Comparison of ENCODE assay signal across 30 cellular contexts in the genomic region with DNA sequence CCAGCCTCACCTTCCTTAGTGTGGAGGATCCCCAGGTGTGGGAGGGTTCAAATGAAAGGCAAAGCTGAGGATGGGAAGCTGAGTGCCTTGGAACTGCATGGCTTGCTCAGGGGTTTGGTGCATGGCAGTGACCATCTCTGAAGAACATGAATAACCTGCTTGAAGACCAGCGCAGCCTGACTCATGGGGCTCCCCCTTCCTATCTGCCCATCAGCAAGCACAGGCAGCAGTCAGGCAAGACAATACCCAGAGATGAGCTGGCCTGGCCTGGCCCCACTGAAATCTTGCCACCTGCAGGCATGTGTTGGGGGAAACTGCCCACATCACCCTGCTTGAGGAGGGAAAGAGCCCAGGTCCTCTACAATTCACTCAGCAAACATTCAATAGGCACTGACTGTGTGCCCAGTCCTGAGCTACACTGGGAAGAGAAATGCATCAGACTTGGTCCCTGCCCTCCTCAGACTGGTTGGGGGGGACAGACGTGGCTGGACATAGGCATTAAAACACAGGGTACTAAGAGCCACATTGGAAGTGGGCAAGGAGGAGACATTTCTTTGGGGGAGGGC.
DNase-seq lines count a peak whose midpoint lies in the region; ATAC-seq, FAIRE-seq and TF ChIP-seq lines count a peak whose summit lies in the region.
"Had no signal": no experiment of that assay in that cellular context is flagged by ENCODE, and none has a peak within 500 bp of the region (broad histone marks: within the 10 kb centered on the region; RNA-seq: fewer than 3 reads in every experiment).

No MANE protein-coding gene starts in this region.

- H3K56ac ChIP-seq in H9 (ENCODE audit: insufficient read length, low read depth, low read length) = no peak overlapping the region

- H3K9ac ChIP-seq in H9 (ENCODE audit: extremely low read depth, insufficient read length, low read length) (no peak overlapping the region), GM12878 (ENCODE audit: control insufficient read depth, insufficient read depth, low read length) (no peak overlapping the region)
- H3K9ac ChIP-seq: KMS-11 had no signal

- H3K27ac ChIP-seq in H9 (ENCODE audit: insufficient read length, low read depth, low read length) = no peak overlapping the region
- no peak overlapping the region for H3K27ac ChIP-seq in GM12878 (ENCODE audit: control insufficient read depth, insufficient read depth)
- H3K27ac ChIP-seq: body of pancreas, gastrocnemius medialis, HL-60, KMS-11 had no signal

- H3K36me3 ChIP-seq in GM12878 (ENCODE audit: control insufficient read depth in 2 of 2, insufficient read depth in 2 of 2, low read length in 1 of 2) (no peaks in the 10 kb centered on the region), MG63 (no peaks in the 10 kb centered on the region)
- H3K36me3 ChIP-seq: BE2C, gastrocnemius medialis, HAP-1 had no signal

- ATAC-seq in GM12878 = peak; percentile 64
- ATAC-seq: body of pancreas, gastrocnemius medialis, left cardiac atrium had no signal

- H3K79me2 ChIP-seq in H9 (ENCODE audit: insufficient read depth, low read length) (no peaks in the 10 kb centered on the region), GM12878 (ENCODE audit: control insufficient read depth, insufficient read depth, low read length) (no peaks in the 10 kb centered on the region)

- SMC1A ChIA-PET in GM12878 (lab: Charles Lee; ENCODE audit: uncharacterized antibody, unreplicated experiment) = interaction anchor here (1.2 to 1.6 kb wide), 3 partner anchors 10 to 44 kb away, joined by 3 to 5 read pairs (median 4); no protein-coding TSS in a partner anchor

- H3K4me2 ChIP-seq in H9 (ENCODE audit: insufficient read depth, insufficient read length, low read length) (no peak overlapping the region), GM12878 (ENCODE audit: control insufficient read depth, insufficient read depth) (no peak overlapping the region)
- H3K4me2 ChIP-seq: KMS-11 had no signal

- peak overlapping the region in 2 of 3 experiments; percentile 25 to 29; a peak in 3 of 7 replicates for H3K27ac Mint-ChIP-seq in H9
- H3K27ac Mint-ChIP-seq: activated T-helper 2 cell treated with anti-CD3 and anti-CD28 coated beads, Interferon-gamma antibody, Interleukin-2, Interleukin-4, amounts not matched to agents 10 μg/mL and 5 μg/mL and 100 μg/mL, durations not matched to agents 14 hours and 24 hours and 36 hours; nephron; T-helper 1 cell treated with Interleukin-12 subunit alpha and Interleukin-12 subunit beta and Interleukin-4 antibody, amounts not matched to agents 30 μg/mL and 1 μg/mL, for 36 hours had no signal

- H3K4me3 ChIP-seq in GM12878 = no peak overlapping the region
- H3K4me3 ChIP-seq in MG63 = no peak overlapping the region
- H3K4me3 ChIP-seq: body of pancreas, gastrocnemius medialis, HAP-1 had no signal

- H2BK5ac ChIP-seq in H9 (ENCODE audit: insufficient read length, low read length) = no peak overlapping the region

- no peaks in the 10 kb centered on the region; a peak in 1 of 5 replicates for H3K9me3 Mint-ChIP-seq in H9
- H3K9me3 Mint-ChIP-seq: activated T-helper 2 cell treated with anti-CD3 and anti-CD28 coated beads, Interferon-gamma antibody, Interleukin-2, Interleukin-4, amounts not matched to agents 10 μg/mL and 5 μg/mL and 100 μg/mL, durations not matched to agents 14 hours and 24 hours and 36 hours; T-helper 1 cell treated with Interleukin-12 subunit alpha and Interleukin-12 subunit beta and Interleukin-4 antibody, amounts not matched to agents 30 μg/mL and 1 μg/mL, for 36 hours had no signal

- no peak overlapping the region for H2BK20ac ChIP-seq in H9 (ENCODE audit: low read depth, low read length, poor library complexity, severe bottlenecking)

- no peak overlapping the region for H3K23ac ChIP-seq in H9 (ENCODE audit: insufficient read length, low read depth, low read length)

- WGBS in H9 (ENCODE audit: extremely low coverage, insufficient read length, low lambda C conversion rate) = no CpG with 5 or more reads among the region's 2 CpGs
- 0% methylated on average over 2 of the region's 2 CpGs for WGBS in GM12878 (ENCODE audit: insufficient coverage, insufficient replicate concordance, low lambda C conversion rate, missing lambda C conversion rate)

- no peak for TF ChIP-seq RAD21 in GM12878 (IDR thresholded peaks at IDR 0.05; ENCODE audit: insufficient read depth, low read depth, low read length)

- H4K5ac ChIP-seq in H9 (ENCODE audit: insufficient read length, low read depth, low read length) = no peak overlapping the region

- H2BK15ac ChIP-seq in H9 (ENCODE audit: low read depth, low read length) = no peak overlapping the region

- no peak for TF ChIP-seq EP300 in GM12878 (IDR thresholded peaks at IDR 0.05; ENCODE audit: borderline replicate concordance in 1 of 2, control insufficient read depth in 1 of 2, low read depth in 2 of 2, low read length in 2 of 2)

- H3K4me1 Mint-ChIP-seq in H9 = peaks cover 10 to 22% of the 10 kb centered on the region in 2 experiments

- intact Hi-C loops in GM12878 (cut with micrococcal nuclease; ENCODE audit: unreplicated experiment) = no loop called here

- no peak overlapping the region for H4K8ac ChIP-seq in H9 (replicated peaks; ENCODE audit: insufficient read length, low read depth, low read length)

- RAD21 ChIA-PET in GM12878 (lab: Charles Lee; ENCODE audit: unreplicated experiment) = no interaction called here

- H3K18ac ChIP-seq in H9 (ENCODE audit: insufficient read length, low read depth, low read length) = no peak overlapping the region

- TF ChIP-seq CTCF in H9 (conservative IDR thresholded peaks at IDR 0.05) (no peak), GM12878 (IDR thresholded peaks at IDR 0.05 in 2 of 3, conservative IDR thresholded peaks at IDR 0.05 in 1 of 3; ENCODE audit: control insufficient read depth in 2 of 3, extremely low read depth in 1 of 3, insufficient read depth in 1 of 3, low read depth in 3 of 3, low read length in 3 of 3) (no peak)

- TF ChIP-seq POLR2A in GM12878 (IDR thresholded peaks at IDR 0.05; ENCODE audit: low read depth, low read length) = no peak

- H3K9me3 ChIP-seq in H9 (ENCODE audit: control insufficient read depth, low read depth, low read length) (no peaks in the 10 kb centered on the region), GM12878 (replicated peaks; ENCODE audit: control insufficient read depth, insufficient read depth, low read length) (no peaks in the 10 kb centered on the region), MG63 (no peaks in the 10 kb centered on the region)
- H3K9me3 ChIP-seq: BE2C, body of pancreas, gastrocnemius medialis, HAP-1 had no signal

- H2BK120ac ChIP-seq in H9 (ENCODE audit: low read depth, low read length, poor library complexity, severe bottlenecking) = no peak overlapping the region

- DNase-seq in Daoy (ENCODE audit: low read depth) (peak; percentile 31), H9 (no peak), GM12878 (ENCODE audit: low read depth, low spot score) (no peak), kidney glomerular epithelial cell (lab: John Stamatoyannopoulos, UW) (peak; percentile 5), MG63 (no peak), Kasumi-1 (lab: John Stamatoyannopoulos, UW) (no peak), CD1c-positive myeloid dendritic cell (ENCODE audit: extremely low spot score) (no peak)
- DNase-seq in activated T-cell treated with anti-CD3 and anti-CD28 coated beads, Interleukin-2, amount 50 U/mL, for 1 hour = no peak
- DNase-seq: activated CD4-positive, alpha-beta T cell treated with anti-CD3 and anti-CD28 coated beads, Interleukin-2, amount 50 U/mL, for 48 hours; activated naive CD4-positive, alpha-beta T cell treated with anti-CD3 and anti-CD28 coated beads, Interleukin-2, amount 50 U/mL, for 16 hours; BE2C; body of pancreas; cerebellar nuclear complex; gastrocnemius medialis; left cardiac atrium; NCI-H1436; NCI-H446; NCI-H82; stimulated activated CD4-positive, alpha-beta T cell treated with anti-CD3 and anti-CD28 coated beads, Interleukin-4, amount 100 ng/mL, for 24 hours; substantia nigra; trophoblast cell had no signal

- FAIRE-seq in GM12878 (lab: Jason Lieb, UNC) = no peak
- FAIRE-seq: G401.6, GM19239, TTC549 had no signal

- H4K20me1 ChIP-seq in H9 (ENCODE audit: control insufficient read depth, insufficient read depth, insufficient read length) = no peaks in the 10 kb centered on the region
- H4K20me1 ChIP-seq in GM12878 (ENCODE audit: control insufficient read depth, insufficient read depth) = no peaks in the 10 kb centered on the region

- POLR2A ChIA-PET in GM12878 (lab: Charles Lee) = no interaction called here

- in situ Hi-C loops in GM12878 (cut with MboI) = no loop called here

- no peak overlapping the region for H4K91ac ChIP-seq in H9 (ENCODE audit: insufficient read length, low read depth, low read length)

- no peaks in the 10 kb centered on the region for H3K23me2 ChIP-seq in H9 (ENCODE audit: insufficient read length, low read depth, low read length, poor library complexity, severe bottlenecking)

- H3K4me1 ChIP-seq in H9 (ENCODE audit: insufficient read depth, low read length) (peaks cover 4% of the 10 kb centered on the region; the same call in 1 of the 2 replicates), GM12878 (ENCODE audit: control insufficient read depth, insufficient read depth, low read length) (no peaks in the 10 kb centered on the region)
- H3K4me1 ChIP-seq: gastrocnemius medialis, HAP-1 had no signal

- no peak overlapping the region for H2BK12ac ChIP-seq in H9 (ENCODE audit: insufficient read length, low read depth, low read length)

- H2AFZ ChIP-seq in H9 (ENCODE audit: low read length) (no peak overlapping the region), GM12878 (ENCODE audit: control insufficient read depth, low read depth, low read length) (no peak overlapping the region)

- no peaks in the 10 kb centered on the region for H3K27me3 ChIP-seq in H9 (ENCODE audit: insufficient read depth, low read length)
- peaks cover 0 to 2% of the 10 kb centered on the region in 2 experiments; a peak in 2 of 4 replicates for H3K27me3 ChIP-seq in GM12878 (replicated peaks in 1 of 2; ENCODE audit: control insufficient read depth in 2 of 2, insufficient read depth in 2 of 2, low read length in 1 of 2)
- no peaks in the 10 kb centered on the region for H3K27me3 ChIP-seq in MG63
- H3K27me3 ChIP-seq: BE2C, body of pancreas, gastrocnemius medialis had no signal

- no peak overlapping the region for H2AK5ac ChIP-seq in H9 (ENCODE audit: insufficient read length, low read length)

- H3K14ac ChIP-seq in H9 (ENCODE audit: insufficient read depth, low read length) = no peak overlapping the region

- H3T11ph ChIP-seq in H9 (ENCODE audit: low read length) = no peak overlapping the region

- H3K36me3 Mint-ChIP-seq in H9 (ENCODE audit: insufficient read depth in 1 of 3, low read depth in 3 of 3) = no peaks in the 10 kb centered on the region; a peak in 1 of 7 replicates

- CTCF ChIA-PET in GM12878 (lab: Yijun Ruan, JAX) = interaction anchor here (0.6 kb wide), 1 partner anchor 24 kb away, joined by 3 read pairs; no protein-coding TSS in a partner anchor

- H3K4me3 Mint-ChIP-seq in H9 = no peak overlapping the region; a peak in 1 of 5 replicates
- H3K4me3 Mint-ChIP-seq: nephron; T-helper 1 cell treated with Interleukin-12 subunit alpha and Interleukin-12 subunit beta and Interleukin-4 antibody, amounts not matched to agents 30 μg/mL and 1 μg/mL, for 36 hours had no signal

- peaks cover 40% of the 10 kb centered on the region for H3K27me3 Mint-ChIP-seq in H9 (ENCODE audit: low read depth)

- no TSS peak for BruUV-seq in GM12878 (replicated peaks; lab: Mats Ljungman, UMichigan)

- no peak overlapping the region for H3K4ac ChIP-seq in H9 (ENCODE audit: low read depth, low read length)

- no peaks in the 10 kb centered on the region for H3K79me1 ChIP-seq in H9 (ENCODE audit: insufficient read depth, low read depth, low read length, poor library complexity, severe bottlenecking)

Comparison
In these comparisons a context has a peak if more than half of its experiments do, and no peak if none do; other contexts are left out.
1. DNase-seq: peak in Daoy (single experiment) and kidney glomerular epithelial cell (single experiment); none in H9 (single experiment), GM12878 (single experiment), MG63 (single experiment), Kasumi-1 (0 of 2), activated T-cell treated with anti-CD3 and anti-CD28 coated beads, Interleukin-2, amount 50 U/mL, for 1 hour (single experiment) and CD1c-positive myeloid dendritic cell (single experiment).